In the genomic region with DNA sequence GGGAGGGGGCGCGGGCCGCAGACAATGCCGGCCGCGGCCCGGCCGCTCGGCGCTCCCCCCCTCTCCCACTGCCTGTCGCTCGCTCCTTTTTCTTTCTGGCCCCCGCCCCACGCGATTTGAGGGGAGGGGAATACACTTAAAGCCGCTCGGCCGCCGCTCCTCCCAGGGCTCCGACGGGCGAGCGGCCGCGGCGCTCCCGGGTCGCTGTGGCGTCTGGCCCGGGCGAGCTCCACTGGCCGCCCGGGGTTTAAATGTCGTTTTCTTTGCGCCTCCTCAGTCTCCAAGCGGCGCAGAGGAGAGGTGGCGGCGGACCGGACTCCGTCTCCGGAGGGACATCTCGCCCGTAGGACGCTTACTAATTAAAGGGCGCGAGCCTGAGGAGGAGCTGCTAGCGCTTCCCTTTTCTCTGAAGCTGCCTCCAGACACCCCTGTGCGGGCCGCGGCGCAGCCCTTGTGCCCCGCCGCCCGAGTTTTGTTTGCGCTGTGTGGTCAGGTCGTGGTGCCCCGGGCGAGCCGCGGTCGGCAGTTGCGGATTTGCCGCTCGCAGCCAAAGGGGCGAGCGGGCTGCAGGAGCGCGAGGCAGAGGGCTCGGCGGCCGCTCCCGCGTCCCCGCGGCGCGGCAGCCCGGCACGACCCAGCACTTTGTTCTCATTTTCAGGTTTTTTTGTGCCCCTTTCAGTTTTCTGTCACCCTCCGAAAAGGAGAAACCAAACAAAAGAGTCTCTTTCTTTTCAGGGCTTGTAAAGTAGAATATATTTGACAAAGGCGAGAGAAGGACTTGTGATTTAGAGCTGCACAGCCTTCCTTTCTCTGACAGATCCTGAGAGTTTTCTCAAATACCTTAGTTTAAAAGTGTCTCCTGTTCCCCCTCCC, we compare ENCODE assay signal across 8 cellular contexts. TPM values are rescaled to one million over a fixed set of nuclear protein-coding genes. Genes with fewer than 3 reads are reported as not detected.
DNase-seq lines count a peak whose midpoint lies in the region; ATAC-seq, FAIRE-seq and TF ChIP-seq lines count a peak whose summit lies in the region.

No MANE protein-coding gene starts in this region.

- H3K9me3 ChIP-seq in endodermal cell (ENCODE audit: control insufficient read depth, low read length) (no peaks in the 10 kb centered on the region), mononuclear cell (ENCODE audit: low read depth, low read length) (no peaks in the 10 kb centered on the region), thyroid gland (no peaks in the 10 kb centered on the region)

- H3K9me3 Mint-ChIP-seq in activated CD4-positive, alpha-beta T cell treated with anti-CD3 and anti-CD28 coated beads, Interleukin-2, amount 10 ng/mL, durations not matched to agents 7 days and 5 days: peaks cover 2% of the 10 kb centered on the region
- no peaks in the 10 kb centered on the region for H3K9me3 Mint-ChIP-seq in endodermal cell

- no peak for ATAC-seq in GM21576 (IDR thresholded peaks at IDR 0.05; ENCODE audit: unreplicated experiment)

- peaks cover 7% of the 10 kb centered on the region for H3K36me3 Mint-ChIP-seq in activated CD4-positive, alpha-beta T cell treated with anti-CD3 and anti-CD28 coated beads, Interleukin-2, amount 10 ng/mL, durations not matched to agents 7 days and 5 days (ENCODE audit: low read depth)
- H3K36me3 Mint-ChIP-seq in endodermal cell (ENCODE audit: low read depth): peaks cover 12% of the 10 kb centered on the region

- peak overlapping the region; percentile 69 for H3K27ac Mint-ChIP-seq in activated CD4-positive, alpha-beta T cell treated with anti-CD3 and anti-CD28 coated beads, Interleukin-2, amount 10 ng/mL, durations not matched to agents 7 days and 5 days
- no peak overlapping the region for H3K27ac Mint-ChIP-seq in endodermal cell

- H3K9ac ChIP-seq in endodermal cell (ENCODE audit: extremely low read depth, low read length, poor library complexity, severe bottlenecking): peak overlapping the region; percentile 73

- POLR2A ChIA-PET in activated CD4-positive, alpha-beta T cell treated with anti-CD3 and anti-CD28 coated beads, Interleukin-2, amount 10 ng/mL, durations not matched to agents 7 days and 5 days (lab: Charles Lee): no interaction called here

- DNase-seq in EH (ENCODE audit: low read depth) (peak; percentile 56), LoVo (ENCODE audit: low spot score) (peak; percentile 19), endodermal cell (no peak), thyroid gland (peak; percentile 39 to 40), HTR-8/SVneo (ENCODE audit: insufficient read length, low spot score) (no peak)
- peak; percentile 8 for DNase-seq in activated CD4-positive, alpha-beta T cell treated with anti-CD3 and anti-CD28 coated beads, Interleukin-2, amount 10 ng/mL, durations not matched to agents 7 days and 5 days

- H3K4me1 Mint-ChIP-seq in activated CD4-positive, alpha-beta T cell treated with anti-CD3 and anti-CD28 coated beads, Interleukin-2, amount 10 ng/mL, durations not matched to agents 7 days and 5 days: peaks cover 27% of the 10 kb centered on the region
- peaks cover 35% of the 10 kb centered on the region for H3K4me1 Mint-ChIP-seq in endodermal cell

- H3K4me1 ChIP-seq in endodermal cell (ENCODE audit: control insufficient read depth, insufficient read depth, low read length): peaks cover 7% of the 10 kb centered on the region
- peaks cover 41% of the 10 kb centered on the region for H3K4me1 ChIP-seq in mononuclear cell (ENCODE audit: insufficient read depth, low read length)
- H3K4me1 ChIP-seq in thyroid gland: peaks cover 0 to 34% of the 10 kb centered on the region in 2 donors

- H3K27me3 Mint-ChIP-seq in activated CD4-positive, alpha-beta T cell treated with anti-CD3 and anti-CD28 coated beads, Interleukin-2, amount 10 ng/mL, durations not matched to agents 7 days and 5 days: peaks cover 37% of the 10 kb centered on the region
- H3K27me3 Mint-ChIP-seq in endodermal cell (ENCODE audit: insufficient read depth): peaks cover 35% of the 10 kb centered on the region

- intact Hi-C loops in thyroid gland (cut with DNase I): loop anchor here (5.0 to 10.0 kb wide), 3 partner anchors 74 to 321 kb away; no protein-coding TSS in a partner anchor

- CTCF ChIA-PET in activated CD4-positive, alpha-beta T cell treated with anti-CD3 and anti-CD28 coated beads, Interleukin-2, amount 10 ng/mL, durations not matched to agents 7 days and 5 days (lab: Charles Lee): interaction anchor here (0.9 to 1.2 kb wide), 3 partner anchors 12 to 244 kb away, joined by 3 read pairs; no protein-coding TSS in a partner anchor

- H3K27me3 ChIP-seq in endodermal cell (ENCODE audit: control insufficient read depth, insufficient read depth, low read length, poor library complexity, severe bottlenecking) (peaks cover 14% of the 10 kb centered on the region), mononuclear cell (ENCODE audit: insufficient read depth, low read length) (no peaks in the 10 kb centered on the region), thyroid gland (no peaks in the 10 kb centered on the region)

- 0% methylated on average over 3 to 79 of the region's 82 CpGs for WGBS in endodermal cell (ENCODE audit: insufficient coverage in 1 of 2, insufficient read length in 1 of 2), 2 experiments
- WGBS in thyroid gland, 2 donors: 1 to 2% methylated on average over 27 to 74 of the region's 82 CpGs

- peak overlapping the region; percentile 88 for H3K4me3 ChIP-seq in endodermal cell (ENCODE audit: low read length)
- peak overlapping the region; percentile 79 for H3K4me3 ChIP-seq in mononuclear cell (ENCODE audit: low read length)
- H3K4me3 ChIP-seq in thyroid gland (replicated peaks in 1 of 3): peak overlapping the region; percentile 86 to 96 (median 93)

- peak overlapping the region; percentile 70 for H3K4me3 Mint-ChIP-seq in activated CD4-positive, alpha-beta T cell treated with anti-CD3 and anti-CD28 coated beads, Interleukin-2, amount 10 ng/mL, durations not matched to agents 7 days and 5 days
- peak overlapping the region; percentile 75 for H3K4me3 Mint-ChIP-seq in endodermal cell

- H3K36me3 ChIP-seq in endodermal cell (ENCODE audit: control insufficient read depth, insufficient read depth, low read length) (peaks cover 6% of the 10 kb centered on the region), thyroid gland (no peaks in the 10 kb centered on the region)

- no peak for TF ChIP-seq POLR2A in thyroid gland (IDR thresholded peaks at IDR 0.05)

- no peak for FAIRE-seq in HTR-8/SVneo (lab: Jason Lieb, UNC)

- TF ChIP-seq CTCF in endodermal cell (conservative IDR thresholded peaks at IDR 0.05): no peak
- TF ChIP-seq CTCF in thyroid gland (IDR thresholded peaks at IDR 0.05): no peak

- H3K27ac ChIP-seq in endodermal cell (ENCODE audit: low read depth, low read length): peak overlapping the region; percentile 92
- H3K27ac ChIP-seq in thyroid gland: peak overlapping the region; percentile 69 to 94 (median 83)

RNA-seq across cellular contexts. Expression of a gene that starts 1.5 kb away (rescaled TPM):
- total RNA-seq in activated CD4-positive, alpha-beta T cell treated with anti-CD3 and anti-CD28 coated beads, Interleukin-2, amount 10 ng/mL, durations not matched to agents 7 days and 5 days: 1 to 10 TPM; 3.8 to 4.3 TPM
- 10 to 100 TPM; 18.1 to 18.8 TPM for total RNA-seq in endodermal cell
- 30.8 TPM for polyA plus RNA-seq in endodermal cell (2013, experiment 1 of 2)
- 31.4 TPM for polyA plus RNA-seq in endodermal cell (2013, experiment 2 of 2)
- total RNA-seq in mononuclear cell: 4.9 TPM
- 10 to 100 TPM; 11.8 to 20.1 (median 14.5) TPM for total RNA-seq in thyroid gland

Comparison
In these comparisons a context has a peak if more than half of its experiments do, and no peak if none do; other contexts are left out.
1. DNase-seq: peak in EH (single experiment), LoVo (single experiment), activated CD4-positive, alpha-beta T cell treated with anti-CD3 and anti-CD28 coated beads, Interleukin-2, amount 10 ng/mL, durations not matched to agents 7 days and 5 days (single experiment) and thyroid gland (2 of 2); none in endodermal cell (single experiment) and HTR-8/SVneo (single experiment).
2. Peak in every context shown above with its lines, with median percentiles within 50 percentile points of each other: H3K4me3 ChIP-seq.